Comparison of ENCODE assay signal across 13 cellular contexts in genomic region chr5:148125641-148126040, GRCh38. TPM values are rescaled to one million over a fixed set of nuclear protein-coding genes. Genes with fewer than 3 reads are reported as not detected.
DNase-seq lines count a peak whose midpoint lies in the region; ATAC-seq, FAIRE-seq and TF ChIP-seq lines count a peak whose summit lies in the region.
"Had no signal": no experiment of that assay in that cellular context is flagged by ENCODE, and none has a peak within 500 bp of the region (broad histone marks: within the 10 kb centered on the region; RNA-seq: fewer than 3 reads in every experiment).

No MANE protein-coding gene starts in this region.

- no peaks in the 10 kb centered on the region for H3F3A ChIP-seq in OCI-LY1 (ENCODE audit: insufficient read depth, low read length)
- H3F3A ChIP-seq in smooth muscle cell (ENCODE audit: low read depth) = no peaks in the 10 kb centered on the region

- TF ChIP-seq POLR2A in gastroesophageal sphincter (IDR thresholded peaks at IDR 0.05) = no peak

- no peaks in the 10 kb centered on the region for H3K4me1 ChIP-seq in OCI-LY1 (ENCODE audit: insufficient read depth, low read length, severe bottlenecking)
- H3K4me1 ChIP-seq in pancreas = no peaks in the 10 kb centered on the region
- H3K4me1 ChIP-seq in gastroesophageal sphincter = no peaks in the 10 kb centered on the region
- H3K4me1 ChIP-seq in smooth muscle cell (ENCODE audit: low read depth) = no peaks in the 10 kb centered on the region

- H4K20me1 ChIP-seq in OCI-LY1 (ENCODE audit: insufficient read depth, low read length) = no peaks in the 10 kb centered on the region
- H4K20me1 ChIP-seq in smooth muscle cell (ENCODE audit: low read depth) = no peaks in the 10 kb centered on the region

- H3K79me2 ChIP-seq in OCI-LY1 (ENCODE audit: insufficient read depth, low read length) (no peaks in the 10 kb centered on the region), smooth muscle cell (ENCODE audit: low read depth) (no peaks in the 10 kb centered on the region)

- H3K27me3 ChIP-seq in OCI-LY1 (ENCODE audit: insufficient read depth, low read length) = no peaks in the 10 kb centered on the region
- H3K27me3 ChIP-seq in pancreas = no peaks in the 10 kb centered on the region
- no peaks in the 10 kb centered on the region for H3K27me3 ChIP-seq in gastroesophageal sphincter
- H3K27me3 ChIP-seq in smooth muscle cell (ENCODE audit: low read depth) = no peaks in the 10 kb centered on the region

- H3K4me3 ChIP-seq in OCI-LY1 (ENCODE audit: low read depth, low read length, poor library complexity, severe bottlenecking) = no peak overlapping the region
- no peak overlapping the region for H3K4me3 ChIP-seq in choroid plexus epithelial cell (ENCODE audit: low read depth, low read length)
- no peak overlapping the region for H3K4me3 ChIP-seq in pancreas
- no peak overlapping the region for H3K4me3 ChIP-seq in gastroesophageal sphincter
- H3K4me3 ChIP-seq in smooth muscle cell = no peak overlapping the region

- WGBS in pancreas, 2 donors = 43 to 49% methylated on average over 3 of the region's 3 CpGs
- WGBS in gastroesophageal sphincter (ENCODE audit: low coverage in 1 of 2), 2 donors = 51 to 56% methylated on average over 3 of the region's 3 CpGs
- WGBS in smooth muscle cell (ENCODE audit: low lambda C conversion rate) = 84% methylated on average over 3 of the region's 3 CpGs

- intact Hi-C loops in pancreas (cut with DNase I) = no loop called here

- ATAC-seq in pancreas = no peak
- no peak for ATAC-seq in gastroesophageal sphincter

- FAIRE-seq in pancreas (lab: Jason Lieb, UNC) = no peak

- H3K27ac Mint-ChIP-seq in nephron progenitor cell = no peak overlapping the region

- no peaks in the 10 kb centered on the region for H3K4me1 Mint-ChIP-seq in nephron progenitor cell

- DNase-seq in choroid plexus epithelial cell (ENCODE audit: low read depth) = peak; percentile 37
- DNase-seq in nephron progenitor cell = no peak
- no peak for DNase-seq in pancreas
- DNase-seq in mucosa of gallbladder (ENCODE audit: low spot score) = no peak
- no peak for DNase-seq in smooth muscle cell (lab: John Stamatoyannopoulos, UW; ENCODE audit: unreplicated experiment)
- DNase-seq: activated CD4-positive, CD25-positive, alpha-beta regulatory T cell treated with anti-CD3 and anti-CD28 coated beads, Interleukin-2, amount 50 U/mL, for 72 hours; DMS79 treated with DMSO at 0.1 percent for 48 hours; NCI-H1436; stimulated activated CD4-positive, alpha-beta T cell treated with anti-CD3 and anti-CD28 coated beads, Interleukin-15, amount 100 ng/mL, for 24 hours; stimulated activated naive CD4-positive, alpha-beta T cell had no signal

- no peaks in the 10 kb centered on the region for H3K9me2 ChIP-seq in OCI-LY1 (ENCODE audit: low read depth, low read length)

- no peaks in the 10 kb centered on the region for H3K27me3 Mint-ChIP-seq in nephron progenitor cell (ENCODE audit: low read depth, poor library complexity)

- H3K9ac ChIP-seq in OCI-LY1 (ENCODE audit: low read length) (no peak overlapping the region), smooth muscle cell (ENCODE audit: low read depth) (no peak overlapping the region)

- no peak overlapping the region for H3K4me3 Mint-ChIP-seq in nephron progenitor cell

- H3K27ac ChIP-seq in OCI-LY1 (ENCODE audit: low read depth, low read length, poor library complexity, severe bottlenecking) = no peak overlapping the region
- H3K27ac ChIP-seq in pancreas = no peak overlapping the region
- H3K27ac ChIP-seq in gastroesophageal sphincter = no peak overlapping the region
- no peak overlapping the region for H3K27ac ChIP-seq in smooth muscle cell (ENCODE audit: low read depth)

- no peak overlapping the region for H2AFZ ChIP-seq in OCI-LY1 (ENCODE audit: low read length)
- no peak overlapping the region for H2AFZ ChIP-seq in smooth muscle cell (ENCODE audit: low read depth)

- H3K36me3 Mint-ChIP-seq in nephron progenitor cell (ENCODE audit: low read depth) = no peaks in the 10 kb centered on the region

- H3K4me2 ChIP-seq in OCI-LY1 (ENCODE audit: low read length) (no peak overlapping the region), smooth muscle cell (no peak overlapping the region)

- no peak for TF ChIP-seq EP300 in gastroesophageal sphincter (IDR thresholded peaks at IDR 0.05)

- H3K9me3 ChIP-seq in OCI-LY1 (ENCODE audit: low read length) (no peaks in the 10 kb centered on the region), pancreas (no peaks in the 10 kb centered on the region), gastroesophageal sphincter (no peaks in the 10 kb centered on the region), smooth muscle cell (replicated peaks; ENCODE audit: low read depth) (no peaks in the 10 kb centered on the region)

- peak; percentile 15 for TF ChIP-seq CTCF in GM12873 (IDR thresholded peaks at IDR 0.05; ENCODE audit: insufficient read depth, low read depth, low read length, missing control alignments)
- TF ChIP-seq CTCF in OCI-LY1 (IDR thresholded peaks at IDR 0.05; ENCODE audit: low read length) = 0 out of 2 replicates have a peak, but pooled peaks have one; percentile 14
- TF ChIP-seq CTCF in choroid plexus epithelial cell (conservative IDR thresholded peaks at IDR 0.05; ENCODE audit: low read depth, low read length) = peak; percentile 35
- peak; percentile 32 for TF ChIP-seq CTCF in nephron progenitor cell (IDR thresholded peaks at IDR 0.05)
- TF ChIP-seq CTCF in pancreas (IDR thresholded peaks at IDR 0.05) = no peak
- no peak for TF ChIP-seq CTCF in gastroesophageal sphincter (IDR thresholded peaks at IDR 0.05)
- TF ChIP-seq CTCF in smooth muscle cell (IDR thresholded peaks at IDR 0.05; ENCODE audit: borderline replicate concordance, insufficient read depth, poor library complexity, severe bottlenecking) = no peak

- H3K36me3 ChIP-seq in OCI-LY1 (ENCODE audit: insufficient read depth, low read length) (no peaks in the 10 kb centered on the region), pancreas (no peaks in the 10 kb centered on the region), gastroesophageal sphincter (no peaks in the 10 kb centered on the region), smooth muscle cell (ENCODE audit: low read depth) (no peaks in the 10 kb centered on the region)

- H3K9me3 Mint-ChIP-seq in nephron progenitor cell = no peaks in the 10 kb centered on the region

RNA-seq across cellular contexts. Expression of gene SPINK14, which starts 42.7 kb away (rescaled TPM):
- total RNA-seq in pancreas (not detected), gastroesophageal sphincter (not detected), mucosa of gallbladder (not detected), smooth muscle cell (not detected in 2 replicates)
- polyA plus RNA-seq in pancreas (not detected), smooth muscle cell (not detected in 2 replicates)

Comparison
In these comparisons a context has a peak if more than half of its experiments do, and no peak if none do; other contexts are left out.
1. CTCF ChIP-seq: peak in GM12873 (single experiment), OCI-LY1 (single experiment), choroid plexus epithelial cell (single experiment) and nephron progenitor cell (single experiment); none in pancreas (0 of 4), gastroesophageal sphincter (0 of 4) and smooth muscle cell (single experiment).